Comparison of ENCODE assay signal across 9 cellular contexts in genomic region chr11:11977206-11977938, GRCh38. TPM values are rescaled to one million over a fixed set of nuclear protein-coding genes. Genes with fewer than 3 reads are reported as not detected.
A peak's percentile ranks its signal among the peaks of the same experiment; 100 is the strongest.
DNase-seq lines count a peak whose midpoint lies in the region; ATAC-seq and TF ChIP-seq lines count a peak whose summit lies in the region.
"Had no signal": no experiment of that assay in that cellular context is flagged by ENCODE, and none has a peak within 500 bp of the region (broad histone marks: within the 10 kb centered on the region; RNA-seq: fewer than 3 reads in every experiment).

No MANE protein-coding gene starts in this region.

- ATAC-seq in heart right ventricle (peak in 7 of 8 donors; percentile 17 to 49 (median 39)), gastrocnemius medialis (peak in 1 of 2 donors; percentile 31), GM19324 (IDR thresholded peaks at IDR 0.05; ENCODE audit: low FRiP score, unreplicated experiment) (no peak)

- H3K4me1 ChIP-seq in heart right ventricle (peaks cover 80 to 100% (median 96%) of the 10 kb centered on the region in 9 donors), gastrocnemius medialis (peaks cover 48 to 52% of the 10 kb centered on the region in 2 donors)

- WGBS in heart right ventricle, 2 donors: 17 to 24% methylated on average over 10 of the region's 10 CpGs

- TF ChIP-seq POLR2A in gastrocnemius medialis (IDR thresholded peaks at IDR 0.05): no peak

- peak overlapping the region in 2 of 10 donors; percentile 5 for H3K4me3 ChIP-seq in heart right ventricle
- H3K4me3 ChIP-seq in gastrocnemius medialis: no peak overlapping the region

- in situ Hi-C loops in gastrocnemius medialis (cut with MboI; ENCODE audit: low sequenced_read_pairs in 4 of 4): no loop called here

- intact Hi-C loops in heart right ventricle (cut with DNase I): loop anchor here in 3 of 10 donors (5.0 to 10.0 kb wide), 3 partner anchors 40 to 47 kb away; no protein-coding TSS in a partner anchor
- intact Hi-C loops in gastrocnemius medialis (cut with DNase I; ENCODE audit: low total_unique reads): no loop called here

- H3K27me3 ChIP-seq in heart right ventricle: no peaks in the 10 kb centered on the region
- no peaks in the 10 kb centered on the region for H3K27me3 ChIP-seq in gastrocnemius medialis

- DNase-seq in GOT3 (lab: John Stamatoyannopoulos, UW): peak; percentile 8
- peak; percentile 89 for DNase-seq in amniotic epithelial cell (ENCODE audit: low read depth)
- peak; percentile 71 to 83 for DNase-seq in heart right ventricle
- peak in 1 of 2 donors; percentile 55 for DNase-seq in gastrocnemius medialis
- DNase-seq in T-helper 2 cell: no peak
- DNase-seq in NCI-H748 treated with DMSO at 0.1 percent for 48 hours (lab: John Stamatoyannopoulos, UW): no peak
- no peak for DNase-seq in NCI-H2081 treated with DMSO at 0.1 percent for 48 hours (lab: John Stamatoyannopoulos, UW)

- H3K27ac ChIP-seq in heart right ventricle (peak overlapping the region; percentile 8 to 92 (median 86)), gastrocnemius medialis (peak overlapping the region; percentile 17 to 65 (median 38))

- H3K9me3 ChIP-seq in heart right ventricle (no peaks in the 10 kb centered on the region), gastrocnemius medialis (no peaks in the 10 kb centered on the region)

- TF ChIP-seq CTCF in heart right ventricle (IDR thresholded peaks at IDR 0.05) (no peak), gastrocnemius medialis (IDR thresholded peaks at IDR 0.05 in 4 of 5, conservative IDR thresholded peaks at IDR 0.05 in 1 of 5) (no peak)

- no peaks in the 10 kb centered on the region for H3K36me3 ChIP-seq in heart right ventricle
- H3K36me3 ChIP-seq in gastrocnemius medialis: no peaks in the 10 kb centered on the region

RNA-seq across cellular contexts. Expression of gene DKK3, which starts 31.1 kb away (rescaled TPM):
- total RNA-seq in heart right ventricle: 1,000 to 10,000 TPM in 1 of 10 donors, 100 to 1,000 TPM in 9; 314 to 1,034 (median 652) TPM
- polyA plus RNA-seq in heart right ventricle: 100 to 1,000 TPM; 113 to 254 TPM
- total RNA-seq in gastrocnemius medialis: 10 to 100 TPM in 1 of 4 donors, 1 to 10 TPM in 3; 4.1 to 31.7 (median 7.2) TPM
- total RNA-seq: T-helper 1 cell treated with Interleukin-12 subunit alpha and Interleukin-12 subunit beta and Interleukin-4 antibody, amounts not matched to agents 30 ng/mL and 1 ng/mL, for 36 hours had no signal

Comparison
In these comparisons a context has a peak if more than half of its experiments do, and no peak if none do; other contexts are left out.
1. DNase-seq: peak in GOT3 (single experiment), amniotic epithelial cell (single experiment) and heart right ventricle (2 of 2); none in T-helper 2 cell (0 of 5), NCI-H748 treated with DMSO at 0.1 percent for 48 hours (single experiment) and NCI-H2081 treated with DMSO at 0.1 percent for 48 hours (single experiment).
2. RNA of gene DKK3, which starts 31.1 kb away (total RNA-seq): 314 to 1,034 TPM in heart right ventricle; 4.1 to 31.7 TPM in gastrocnemius medialis; every median in the first group is over 4 times any median in the second.